Comparison of ENCODE assay signal across 1 cellular context in the genomic region with DNA sequence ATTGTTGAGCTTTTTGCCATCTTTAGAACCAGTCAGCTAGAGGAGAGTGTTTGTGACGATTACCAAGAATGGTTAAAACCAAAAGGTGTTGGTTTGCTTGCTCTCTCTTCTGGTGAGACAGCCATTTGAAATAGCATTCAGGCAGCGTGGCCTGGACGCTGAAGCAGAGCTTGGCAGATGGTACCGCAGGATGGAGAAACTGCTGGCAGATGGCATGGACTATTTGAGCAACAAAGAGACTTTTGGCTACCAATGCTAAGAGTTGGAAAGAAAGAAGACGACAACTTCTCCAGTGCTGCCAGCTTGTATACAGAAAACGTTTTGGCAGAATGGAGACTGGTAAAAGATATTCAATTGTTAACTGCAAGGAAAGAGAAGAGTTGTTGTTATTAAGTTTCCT.
TF ChIP-seq lines count a peak whose summit lies in the region.

No MANE protein-coding gene starts in this region.

TF ChIP-seq in GM23338, 12 proteins besides CTCF, POLR2A, EP300 and RAD21 (continued from another document):
- TF ChIP-seq, protein P1, sequence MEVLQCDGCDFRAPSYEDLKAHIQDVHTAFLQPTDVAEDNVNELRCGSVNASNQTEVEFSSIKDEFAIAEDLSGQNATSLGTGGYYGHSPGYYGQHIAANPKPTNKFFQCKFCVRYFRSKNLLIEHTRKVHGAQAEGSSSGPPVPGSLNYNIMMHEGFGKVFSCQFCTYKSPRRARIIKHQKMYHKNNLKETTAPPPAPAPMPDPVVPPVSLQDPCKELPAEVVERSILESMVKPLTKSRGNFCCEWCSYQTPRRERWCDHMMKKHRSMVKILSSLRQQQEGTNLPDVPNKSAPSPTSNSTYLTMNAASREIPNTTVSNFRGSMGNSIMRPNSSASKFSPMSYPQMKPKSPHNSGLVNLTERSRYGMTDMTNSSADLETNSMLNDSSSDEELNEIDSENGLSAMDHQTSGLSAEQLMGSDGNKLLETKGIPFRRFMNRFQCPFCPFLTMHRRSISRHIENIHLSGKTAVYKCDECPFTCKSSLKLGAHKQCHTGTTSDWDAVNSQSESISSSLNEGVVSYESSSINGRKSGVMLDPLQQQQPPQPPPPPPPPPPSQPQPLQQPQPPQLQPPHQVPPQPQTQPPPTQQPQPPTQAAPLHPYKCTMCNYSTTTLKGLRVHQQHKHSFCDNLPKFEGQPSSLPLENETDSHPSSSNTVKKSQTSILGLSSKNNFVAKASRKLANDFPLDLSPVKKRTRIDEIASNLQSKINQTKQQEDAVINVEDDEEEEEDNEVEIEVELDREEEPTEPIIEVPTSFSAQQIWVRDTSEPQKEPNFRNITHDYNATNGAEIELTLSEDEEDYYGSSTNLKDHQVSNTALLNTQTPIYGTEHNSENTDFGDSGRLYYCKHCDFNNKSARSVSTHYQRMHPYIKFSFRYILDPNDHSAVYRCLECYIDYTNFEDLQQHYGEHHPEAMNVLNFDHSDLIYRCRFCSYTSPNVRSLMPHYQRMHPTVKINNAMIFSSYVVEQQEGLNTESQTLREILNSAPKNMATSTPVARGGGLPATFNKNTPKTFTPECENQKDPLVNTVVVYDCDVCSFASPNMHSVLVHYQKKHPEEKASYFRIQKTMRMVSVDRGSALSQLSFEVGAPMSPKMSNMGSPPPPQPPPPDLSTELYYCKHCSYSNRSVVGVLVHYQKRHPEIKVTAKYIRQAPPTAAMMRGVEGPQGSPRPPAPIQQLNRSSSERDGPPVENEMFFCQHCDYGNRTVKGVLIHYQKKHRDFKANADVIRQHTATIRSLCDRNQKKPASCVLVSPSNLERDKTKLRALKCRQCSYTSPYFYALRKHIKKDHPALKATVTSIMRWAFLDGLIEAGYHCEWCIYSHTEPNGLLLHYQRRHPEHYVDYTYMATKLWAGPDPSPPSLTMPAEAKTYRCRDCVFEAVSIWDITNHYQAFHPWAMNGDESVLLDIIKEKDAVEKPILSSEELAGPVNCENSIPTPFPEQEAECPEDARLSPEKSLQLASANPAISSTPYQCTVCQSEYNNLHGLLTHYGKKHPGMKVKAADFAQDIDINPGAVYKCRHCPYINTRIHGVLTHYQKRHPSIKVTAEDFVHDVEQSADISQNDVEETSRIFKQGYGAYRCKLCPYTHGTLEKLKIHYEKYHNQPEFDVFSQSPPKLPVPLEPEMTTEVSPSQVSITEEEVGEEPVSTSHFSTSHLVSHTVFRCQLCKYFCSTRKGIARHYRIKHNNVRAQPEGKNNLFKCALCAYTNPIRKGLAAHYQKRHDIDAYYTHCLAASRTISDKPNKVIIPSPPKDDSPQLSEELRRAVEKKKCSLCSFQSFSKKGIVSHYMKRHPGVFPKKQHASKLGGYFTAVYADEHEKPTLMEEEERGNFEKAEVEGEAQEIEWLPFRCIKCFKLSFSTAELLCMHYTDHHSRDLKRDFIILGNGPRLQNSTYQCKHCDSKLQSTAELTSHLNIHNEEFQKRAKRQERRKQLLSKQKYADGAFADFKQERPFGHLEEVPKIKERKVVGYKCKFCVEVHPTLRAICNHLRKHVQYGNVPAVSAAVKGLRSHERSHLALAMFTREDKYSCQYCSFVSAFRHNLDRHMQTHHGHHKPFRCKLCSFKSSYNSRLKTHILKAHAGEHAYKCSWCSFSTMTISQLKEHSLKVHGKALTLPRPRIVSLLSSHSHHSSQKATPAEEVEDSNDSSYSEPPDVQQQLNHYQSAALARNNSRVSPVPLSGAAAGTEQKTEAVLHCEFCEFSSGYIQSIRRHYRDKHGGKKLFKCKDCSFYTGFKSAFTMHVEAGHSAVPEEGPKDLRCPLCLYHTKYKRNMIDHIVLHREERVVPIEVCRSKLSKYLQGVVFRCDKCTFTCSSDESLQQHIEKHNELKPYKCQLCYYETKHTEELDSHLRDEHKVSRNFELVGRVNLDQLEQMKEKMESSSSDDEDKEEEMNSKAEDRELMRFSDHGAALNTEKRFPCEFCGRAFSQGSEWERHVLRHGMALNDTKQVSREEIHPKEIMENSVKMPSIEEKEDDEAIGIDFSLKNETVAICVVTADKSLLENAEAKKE (CRISPR knock-in tag; IDR thresholded peaks at IDR 0.05), result no peak
- TF ChIP-seq NANOG (IDR thresholded peaks at IDR 0.05; ENCODE audit: borderline replicate concordance), result no peak
